ENCODE assay signal across 8 cellular contexts in genomic region chr11:71977743-71978418, GRCh38. TPM values are rescaled to one million over a fixed set of nuclear protein-coding genes. Genes with fewer than 3 reads are reported as not detected.
A peak's percentile ranks its signal among the peaks of the same experiment; 100 is the strongest.
DNase-seq lines count a peak whose midpoint lies in the region; ATAC-seq and TF ChIP-seq lines count a peak whose summit lies in the region.

No MANE protein-coding gene starts in this region.

- no peaks in the 10 kb centered on the region for H4K20me1 ChIP-seq in H9 (ENCODE audit: control insufficient read depth, insufficient read depth, insufficient read length)

- H3K9ac ChIP-seq in H9 (ENCODE audit: extremely low read depth, insufficient read length, low read length), result no peak overlapping the region

- no peak overlapping the region for H3K27ac ChIP-seq in CD4-positive, alpha-beta memory T cell (ENCODE audit: low read depth, low read length)
- no peak overlapping the region for H3K27ac ChIP-seq in H9 (ENCODE audit: insufficient read length, low read depth, low read length)
- no peak overlapping the region for H3K27ac ChIP-seq in ovary

- no peak overlapping the region for H2AFZ ChIP-seq in H9 (ENCODE audit: low read length)

- H3K27ac Mint-ChIP-seq in CD4-positive, alpha-beta memory T cell, result peak overlapping the region in 1 of 7 donors; percentile 77
- peak overlapping the region in 2 of 3 experiments; percentile 40 to 70; a peak in 1 of 7 replicates for H3K27ac Mint-ChIP-seq in H9

- H2BK5ac ChIP-seq in H9 (ENCODE audit: insufficient read length, low read length), result no peak overlapping the region

- H3K36me3 ChIP-seq in CD4-positive, alpha-beta memory T cell (ENCODE audit: insufficient read depth, low read length), result peaks cover 6% of the 10 kb centered on the region
- H3K36me3 ChIP-seq in ovary, result no peaks in the 10 kb centered on the region

- H3K36me3 Mint-ChIP-seq in CD4-positive, alpha-beta memory T cell, result peaks cover 3 to 32% of the 10 kb centered on the region in 2 donors
- H3K36me3 Mint-ChIP-seq in H9 (ENCODE audit: insufficient read depth in 1 of 3, low read depth in 3 of 3), result peaks cover 10 to 28% (median 23%) of the 10 kb centered on the region in 3 experiments

- no peaks in the 10 kb centered on the region for H3K79me2 ChIP-seq in H9 (ENCODE audit: insufficient read depth, low read length)

- H2BK120ac ChIP-seq in H9 (ENCODE audit: low read depth, low read length, poor library complexity, severe bottlenecking), result no peak overlapping the region

- H2BK15ac ChIP-seq in H9 (ENCODE audit: low read depth, low read length), result no peak overlapping the region

- H3K56ac ChIP-seq in H9 (ENCODE audit: insufficient read length, low read depth, low read length), result no peak overlapping the region

- no peak for ATAC-seq in GM21367 (IDR thresholded peaks at IDR 0.05; ENCODE audit: unreplicated experiment)
- ATAC-seq in GM19452 (IDR thresholded peaks at IDR 0.05; ENCODE audit: unreplicated experiment), result no peak

- H3K4me1 Mint-ChIP-seq in CD4-positive, alpha-beta memory T cell, result peaks cover 0 to 5% (median 3%) of the 10 kb centered on the region in 4 donors
- peaks cover 2% of the 10 kb centered on the region in 2 experiments; a peak in 2 of 4 replicates for H3K4me1 Mint-ChIP-seq in H9

- H3K23ac ChIP-seq in H9 (ENCODE audit: insufficient read length, low read depth, low read length), result no peak overlapping the region

- H3K18ac ChIP-seq in H9 (ENCODE audit: insufficient read length, low read depth, low read length), result no peak overlapping the region

- CTCF ChIA-PET in CD4-positive, alpha-beta memory T cell (lab: Charles Lee; ENCODE audit: partially characterized antibody), result interaction anchor here (0.6 to 4.5 kb wide), 47 partner anchors 9 to 456 kb away, joined by 3 to 75 read pairs (median 5); partner anchors contain the start of genes CLPB, IL18BP, RNF121 and XNDC1N

- H3K4me3 Mint-ChIP-seq in CD4-positive, alpha-beta memory T cell, result no peak overlapping the region
- H3K4me3 Mint-ChIP-seq in H9, result no peak overlapping the region

- no peaks in the 10 kb centered on the region for H3K9me3 ChIP-seq in CD4-positive, alpha-beta memory T cell (ENCODE audit: control insufficient read depth in 1 of 2, low read length in 2 of 2)
- no peaks in the 10 kb centered on the region for H3K9me3 ChIP-seq in H9 (ENCODE audit: control insufficient read depth, low read depth, low read length)
- no peaks in the 10 kb centered on the region for H3K9me3 ChIP-seq in ovary

- H3K4me1 ChIP-seq in CD4-positive, alpha-beta memory T cell (ENCODE audit: insufficient read depth, low read length), result no peaks in the 10 kb centered on the region
- no peaks in the 10 kb centered on the region for H3K4me1 ChIP-seq in H9 (ENCODE audit: insufficient read depth, low read length)
- no peaks in the 10 kb centered on the region for H3K4me1 ChIP-seq in ovary (ENCODE audit: insufficient read depth)

- TF ChIP-seq POLR2A in ovary (IDR thresholded peaks at IDR 0.05), result no peak

- H3K4me2 ChIP-seq in H9 (ENCODE audit: insufficient read depth, insufficient read length, low read length), result no peak overlapping the region

- H3K23me2 ChIP-seq in H9 (ENCODE audit: insufficient read length, low read depth, low read length, poor library complexity, severe bottlenecking), result no peaks in the 10 kb centered on the region

- H4K5ac ChIP-seq in H9 (ENCODE audit: insufficient read length, low read depth, low read length), result no peak overlapping the region

- no CpG with 5 or more reads among the region's 7 CpGs for WGBS in H9 (ENCODE audit: extremely low coverage, insufficient read length, low lambda C conversion rate)
- 49 to 61% (median 52%) methylated on average over 7 of the region's 7 CpGs for WGBS in ovary, 3 donors

- H3K4ac ChIP-seq in H9 (ENCODE audit: low read depth, low read length), result no peak overlapping the region

- H3K9me3 Mint-ChIP-seq in CD4-positive, alpha-beta memory T cell, result no peaks in the 10 kb centered on the region
- H3K9me3 Mint-ChIP-seq in H9, result no peaks in the 10 kb centered on the region

- H2AK5ac ChIP-seq in H9 (ENCODE audit: insufficient read length, low read length), result no peak overlapping the region

- POLR2A ChIA-PET in CD4-positive, alpha-beta memory T cell (lab: Charles Lee; ENCODE audit: partially characterized antibody), result interaction anchor here (0.6 to 0.9 kb wide), 2 partner anchors 13 to 113 kb away, joined by 3 to 4 read pairs; no protein-coding TSS in a partner anchor

- H4K8ac ChIP-seq in H9 (replicated peaks; ENCODE audit: insufficient read length, low read depth, low read length), result no peak overlapping the region

- no peaks in the 10 kb centered on the region for H3K79me1 ChIP-seq in H9 (ENCODE audit: insufficient read depth, low read depth, low read length, poor library complexity, severe bottlenecking)

- H3K27me3 ChIP-seq in CD4-positive, alpha-beta memory T cell (ENCODE audit: insufficient read depth, low read length), result no peaks in the 10 kb centered on the region
- H3K27me3 ChIP-seq in H9 (ENCODE audit: insufficient read depth, low read length) (no peaks in the 10 kb centered on the region), ovary (no peaks in the 10 kb centered on the region)

- H4K91ac ChIP-seq in H9 (ENCODE audit: insufficient read length, low read depth, low read length), result no peak overlapping the region

- H3K4me3 ChIP-seq in CD4-positive, alpha-beta memory T cell (ENCODE audit: low read length in 2 of 2), result no peak overlapping the region
- H3K4me3 ChIP-seq in foreskin fibroblast (ENCODE audit: low read depth in 1 of 2, low read length in 2 of 2) (no peak overlapping the region), ovary (no peak overlapping the region)

- H3T11ph ChIP-seq in H9 (ENCODE audit: low read length), result no peak overlapping the region

- TF ChIP-seq CTCF in H9 (conservative IDR thresholded peaks at IDR 0.05) (peak; percentile 75), foreskin fibroblast (IDR thresholded peaks at IDR 0.05; ENCODE audit: low read depth, low read length) (peak; percentile 55), ovary (IDR thresholded peaks at IDR 0.05) (peak in 2 of 3 donors; percentile 67 to 71)

- H2BK12ac ChIP-seq in H9 (ENCODE audit: insufficient read length, low read depth, low read length), result no peak overlapping the region

- no peaks in the 10 kb centered on the region for H3K27me3 Mint-ChIP-seq in CD4-positive, alpha-beta memory T cell
- H3K27me3 Mint-ChIP-seq in H9 (ENCODE audit: low read depth), result no peaks in the 10 kb centered on the region

- intact Hi-C loops in CD4-positive, alpha-beta memory T cell (cut with micrococcal nuclease), result loop anchor here (1.0 kb wide), 4 partner anchors 113 to 453 kb away; no protein-coding TSS in a partner anchor
- intact Hi-C loops in ovary (cut with DNase I), result loop anchor here in 1 of 4 donors (10.0 kb wide), 1 partner anchor 157 kb away; the partner anchor contains the start of gene FOLR3

- peak in 4 of 5 donors; percentile 33 to 47 (median 44) for DNase-seq in CD4-positive, alpha-beta memory T cell
- DNase-seq in H9, result no peak
- DNase-seq in NOMO-1 treated with dmso at 0.1 percent for 144 hours (lab: John Stamatoyannopoulos, UW; ENCODE audit: unreplicated experiment), result peak; percentile 79
- DNase-seq in activated T-cell treated with anti-CD3 and anti-CD28 coated beads, Interleukin-2, amount 50 U/mL, for 48 hours, result peak; percentile 47 to 55
- peak; percentile 26 to 72 for DNase-seq in foreskin fibroblast
- peak in 3 of 5 donors; percentile 34 to 67 (median 55) for DNase-seq in ovary

- H2BK20ac ChIP-seq in H9 (ENCODE audit: low read depth, low read length, poor library complexity, severe bottlenecking), result no peak overlapping the region

- no peak for TF ChIP-seq EP300 in ovary (IDR thresholded peaks at IDR 0.05)

- no peak overlapping the region for H3K14ac ChIP-seq in H9 (ENCODE audit: insufficient read depth, low read length)

RNA-seq across cellular contexts. Expression of gene IL18BP, which starts 20.8 kb away (rescaled TPM):
- 10 to 100 TPM; 21.4 to 26.2 TPM for total RNA-seq in CD4-positive, alpha-beta memory T cell
- polyA plus RNA-seq in CD4-positive, alpha-beta memory T cell, result 10 to 100 TPM; 13.8 to 19.7 TPM
- 10.2 and 10.6 TPM in 2 replicates for total RNA-seq in H9 (2021)
- 10 to 100 TPM in 3 of 7 donors, 1 to 10 TPM in 4; 4.6 to 14.2 (median 8.8) TPM for total RNA-seq in ovary
- polyA plus RNA-seq in ovary, result 10 to 100 TPM in 1 of 2 donors, 1 to 10 TPM in 1; 8.7 to 17.1 TPM

RNA-seq across cellular contexts. Expression of gene RNF121, which starts 49.0 kb away (rescaled TPM):
- total RNA-seq in CD4-positive, alpha-beta memory T cell, result 10 to 100 TPM; 28.0 to 33.0 TPM
- polyA plus RNA-seq in CD4-positive, alpha-beta memory T cell, result 1 to 10 TPM; 7.5 to 8.2 TPM
- 53.3 and 56.9 TPM in 2 replicates for total RNA-seq in H9 (2021)
- 10 to 100 TPM; 17.4 to 32.2 (median 27.0) TPM for total RNA-seq in ovary
- 10 to 100 TPM; 22.1 to 28.8 TPM for polyA plus RNA-seq in ovary

RNA-seq across cellular contexts. Expression of gene XNDC1N, which starts 49.5 kb away (rescaled TPM):
- 10 to 100 TPM; 25.3 to 26.2 TPM for total RNA-seq in CD4-positive, alpha-beta memory T cell
- polyA plus RNA-seq in CD4-positive, alpha-beta memory T cell, result 1 to 10 TPM; 4.3 to 4.6 TPM
- total RNA-seq in H9 (2021), result 9.1 and 11.0 TPM in 2 replicates
- total RNA-seq in ovary, result 10 to 100 TPM in 5 of 7 donors, 1 to 10 TPM in 2; 8.6 to 13.9 (median 10.6) TPM
- polyA plus RNA-seq in ovary, result 1 to 10 TPM; 3.5 to 5.3 TPM
